Comparison of ENCODE assay signal across 4 cellular contexts in genomic region chr7:98736461-98736860, GRCh38.
DNase-seq lines count a peak whose midpoint lies in the region; ATAC-seq, FAIRE-seq and TF ChIP-seq lines count a peak whose summit lies in the region.
"Not testable (repeated sequence)": the region's sequence is repeated elsewhere in the genome, so short reads cannot be mapped to it uniquely, and the experiment has no call there.

No MANE protein-coding gene starts in this region.

- not testable (repeated sequence) for ATAC-seq in K562, HepG2

- H3K9ac ChIP-seq in K562 (ENCODE audit: insufficient read depth in 1 of 2, low read depth in 2 of 2, low read length in 2 of 2); HepG2 (ENCODE audit: insufficient read depth, low read depth, low read length): not testable (repeated sequence)

- not testable (repeated sequence) for H3K9me1 ChIP-seq in K562 (ENCODE audit: control insufficient read depth, insufficient read depth, low read length)

- DNase-seq in K562 (ENCODE audit: extremely low read depth in 1 of 4, low spot score in 3 of 4); HepG2 (ENCODE audit: low spot score): not testable (repeated sequence)
- DNase-seq in posterior vena cava (ENCODE audit: low spot score) (peak; percentile 38), spleen (peak; percentile 38)

- FAIRE-seq in K562 (lab: Jason Lieb, UNC); HepG2 (lab: Jason Lieb, UNC): not testable (repeated sequence)

- not testable (repeated sequence) for H3K4me1 ChIP-seq in K562 (replicated peaks in 1 of 2; ENCODE audit: control insufficient read depth in 2 of 2, insufficient read depth in 2 of 2, low read length in 2 of 2); HepG2 (ENCODE audit: insufficient read depth, low read length); spleen

- TF ChIP-seq CTCF in K562 (IDR thresholded peaks at IDR 0.05 in 2 of 3, conservative IDR thresholded peaks at IDR 0.05 in 1 of 3; ENCODE audit: insufficient read depth in 2 of 3, low read depth in 1 of 3, low read length in 3 of 3); HepG2 (CRISPR knock-in tag; IDR thresholded peaks at IDR 0.05); spleen (IDR thresholded peaks at IDR 0.05 in 8 of 11, conservative IDR thresholded peaks at IDR 0.05 in 3 of 11): not testable (repeated sequence)

- WGBS in K562 (ENCODE audit: insufficient coverage, low coverage, missing lambda C conversion rate) = 1% methylated on average over 9 of the region's 9 CpGs
- 50% methylated on average over 9 of the region's 9 CpGs for WGBS in HepG2 (ENCODE audit: low lambda C conversion rate)
- WGBS in spleen, 5 donors = 85 to 96% (median 91%) methylated on average over 9 of the region's 9 CpGs

- POLR2A ChIA-PET in K562 (lab: Yijun Ruan, JAX); HepG2 (lab: Yijun Ruan, JAX): not testable (repeated sequence)

- H3K36me3 ChIP-seq in K562 (ENCODE audit: control insufficient read depth, insufficient read depth, low read length); HepG2 (replicated peaks in 1 of 2; ENCODE audit: control insufficient read depth in 1 of 2, insufficient read depth in 2 of 2, low read length in 2 of 2); spleen: not testable (repeated sequence)

- H3K4me3 ChIP-seq in K562; HepG2 (replicated peaks in 1 of 3; ENCODE audit: insufficient read depth in 1 of 3, low read depth in 2 of 3, low read length in 3 of 3); spleen: not testable (repeated sequence)

- intact Hi-C loops in K562 (cut with micrococcal nuclease); HepG2 (cut with micrococcal nuclease; ENCODE audit: unreplicated experiment); posterior vena cava (cut with DNase I); spleen (cut with DNase I; ENCODE audit: low total_unique reads): not testable (repeated sequence)

- H3K27ac ChIP-seq in K562 (ENCODE audit: extremely low read depth, low read depth, low read length); HepG2 (ENCODE audit: extremely low read length, insufficient read depth, low read length); spleen: not testable (repeated sequence)

- CTCF ChIA-PET in K562 (lab: Yijun Ruan, JAX; ENCODE audit: low intra/inter-chr PET ratio); HepG2 (lab: Yijun Ruan, JAX; ENCODE audit: low intra/inter-chr PET ratio, low total read pairs): not testable (repeated sequence)

- H3K79me2 ChIP-seq in K562 (ENCODE audit: control insufficient read depth, insufficient read depth, low read length); HepG2 (ENCODE audit: insufficient read depth, low read length): not testable (repeated sequence)

- H4K20me1 ChIP-seq in K562 (replicated peaks; ENCODE audit: control insufficient read depth, insufficient read depth, low read length); HepG2 (ENCODE audit: insufficient read depth, low read length): not testable (repeated sequence)

- in situ Hi-C loops in K562 (cut with MboI); HepG2 (cut with HindIII; ENCODE audit: extremely low pct_ligation_motif_present, low pct_unique_long_range_greater_than_20kb): not testable (repeated sequence)

- H3K27me3 ChIP-seq in K562 (ENCODE audit: control insufficient read depth in 2 of 2, insufficient read depth in 2 of 2, low read length in 2 of 2) = peaks cover 12 to 39% of the 10 kb centered on the region in 2 experiments; a peak in 4 of 5 replicates
- peaks cover 3 to 10% of the 10 kb centered on the region in 2 experiments; a peak in 2 of 5 replicates for H3K27me3 ChIP-seq in HepG2 (ENCODE audit: control insufficient read depth in 1 of 2, insufficient read depth in 2 of 2, low read length in 2 of 2)
- not testable (repeated sequence) for H3K27me3 ChIP-seq in spleen (replicated peaks in 1 of 7)

- H3K9me3 ChIP-seq in K562 (replicated peaks; ENCODE audit: control insufficient read depth, insufficient read depth, low read depth, low read length); HepG2 (ENCODE audit: low read length): not testable (repeated sequence)
- peaks cover 0 to 10% (median 6%) of the 10 kb centered on the region in 8 donors for H3K9me3 ChIP-seq in spleen

- TF ChIP-seq EP300 in K562 (IDR thresholded peaks at IDR 0.05; ENCODE audit: low read length); HepG2 (IDR thresholded peaks at IDR 0.05; ENCODE audit: low read depth in 2 of 2, low read length in 2 of 2); HepG2 (CRISPR knock-in tag; IDR thresholded peaks at IDR 0.05; ENCODE audit: borderline replicate concordance): not testable (repeated sequence)

- H2AFZ ChIP-seq in K562 (ENCODE audit: low read depth, low read length); HepG2 (ENCODE audit: low read length): not testable (repeated sequence)

- not testable (repeated sequence) for H3K4me2 ChIP-seq in K562 (ENCODE audit: insufficient read depth, low read length); HepG2 (ENCODE audit: low read depth, low read length)

- not testable (repeated sequence) for TF ChIP-seq RAD21 in K562 (CRISPR knock-in tag; conservative IDR thresholded peaks at IDR 0.05 in 1 of 2, IDR thresholded peaks at IDR 0.05 in 1 of 2); HepG2 (CRISPR knock-in tag; IDR thresholded peaks at IDR 0.05)

- TF ChIP-seq POLR2A in K562 (conservative IDR thresholded peaks at IDR 0.05); HepG2 (IDR thresholded peaks at IDR 0.05; ENCODE audit: insufficient read depth in 1 of 2, low read depth in 2 of 2, low read length in 2 of 2); spleen (IDR thresholded peaks at IDR 0.05): not testable (repeated sequence)

- BruUV-seq in K562 (replicated peaks; lab: Mats Ljungman, UMichigan); HepG2 (replicated peaks; lab: Mats Ljungman, UMichigan): not testable (repeated sequence)

TF ChIP-seq in K562, 482 proteins besides CTCF, POLR2A, EP300 and RAD21:
- TF ChIP-seq ZNF121 (CRISPR knock-in tag; conservative IDR thresholded peaks at IDR 0.05) (peak; percentile 58), CEBPB (tag; IDR thresholded peaks at IDR 0.05) (peak; percentile 50), CEBPG (CRISPR knock-in tag; IDR thresholded peaks at IDR 0.05) (0 out of 2 replicates have a peak, but pooled peaks have one; percentile 28), CEBPG (tag; conservative IDR thresholded peaks at IDR 0.05 in 1 of 2, IDR thresholded peaks at IDR 0.05 in 1 of 2) (peak in 1 of 2 experiments; percentile 37; a peak in 2 of 4 replicates)

TF ChIP-seq in HepG2, 621 proteins besides CTCF, POLR2A, EP300 and RAD21:
- peak; percentile 48 for TF ChIP-seq ZNF121 (CRISPR knock-in tag; IDR thresholded peaks at IDR 0.05)
- 0 out of 2 replicates have a peak, but pooled peaks have one; percentile 24 for TF ChIP-seq NR2F6 (IDR thresholded peaks at IDR 0.05)
- TF ChIP-seq NR2F6 (CRISPR knock-in tag; IDR thresholded peaks at IDR 0.05) = not testable (repeated sequence)
- TF ChIP-seq CEBPB (IDR thresholded peaks at IDR 0.05; ENCODE audit: borderline replicate concordance, low read depth, low read length) = peak; percentile 12; the same call in 1 of the 2 replicates
